Comparison of ENCODE assay signal across 18 cellular contexts in genomic region chr20:58720890-58721289, GRCh38.
"Had no signal": no experiment of that assay in that cellular context is flagged by ENCODE, and none has a peak within 500 bp of the region (broad histone marks: within the 10 kb centered on the region; RNA-seq: fewer than 3 reads in every experiment).

No MANE protein-coding gene starts in this region.

- H2AFZ ChIP-seq: neural progenitor cell had no signal

- DNase-seq: effector memory CD8-positive, alpha-beta T cell; erythroblast; gastrocnemius medialis; kidney; mesenchymal stem cell; mucosa of descending colon; naive B cell; right cardiac atrium; stimulated activated CD4-positive, alpha-beta T cell treated with anti-CD3 and anti-CD28 coated beads, Interleukin-15, amount 100 ng/mL, for 24 hours; stimulated activated CD4-positive, alpha-beta T cell treated with anti-CD3 and anti-CD28 coated beads, Interleukin-2, amount 100 ng/mL, for 48 hours; stimulated activated naive B cell treated with anti-CD40 and anti-IgM and Interleukin-4, amounts not matched to agents 10 μg/mL and 1 μg/mL and 100 μg/mL, for 72 hours; thyroid gland; trophoblast cell had no signal

- H3K4me2 ChIP-seq: neural progenitor cell had no signal

- H3K4me1 ChIP-seq: gastrocnemius medialis, prostate gland, thyroid gland had no signal

- H3K4me3 ChIP-seq: coronary artery, gastrocnemius medialis, mucosa of descending colon, neural progenitor cell, prostate gland, skin epidermis, thyroid gland had no signal

- H3K9ac ChIP-seq: neural progenitor cell had no signal

- ATAC-seq: effector memory CD8-positive, alpha-beta T cell; gastrocnemius medialis; left lobe of liver; mucosa of descending colon; right cardiac atrium; stimulated activated naive B cell treated with anti-CD40 and anti-IgM and Interleukin-4, amounts not matched to agents 10 μg/mL and 1 μg/mL and 100 μg/mL, for 72 hours had no signal

- H3K27me3 ChIP-seq: neural progenitor cell, thyroid gland had no signal

- H3K27ac ChIP-seq: coronary artery, gastrocnemius medialis, neural progenitor cell, prostate gland, skin epidermis, thyroid gland had no signal

- H3K36me3 ChIP-seq: gastrocnemius medialis, neural progenitor cell, prostate gland, thyroid gland had no signal

- H3K9me3 ChIP-seq: gastrocnemius medialis, mucosa of descending colon, prostate gland, thyroid gland had no signal
